ENCODE assay signal across 1 cellular context in the genomic region with DNA sequence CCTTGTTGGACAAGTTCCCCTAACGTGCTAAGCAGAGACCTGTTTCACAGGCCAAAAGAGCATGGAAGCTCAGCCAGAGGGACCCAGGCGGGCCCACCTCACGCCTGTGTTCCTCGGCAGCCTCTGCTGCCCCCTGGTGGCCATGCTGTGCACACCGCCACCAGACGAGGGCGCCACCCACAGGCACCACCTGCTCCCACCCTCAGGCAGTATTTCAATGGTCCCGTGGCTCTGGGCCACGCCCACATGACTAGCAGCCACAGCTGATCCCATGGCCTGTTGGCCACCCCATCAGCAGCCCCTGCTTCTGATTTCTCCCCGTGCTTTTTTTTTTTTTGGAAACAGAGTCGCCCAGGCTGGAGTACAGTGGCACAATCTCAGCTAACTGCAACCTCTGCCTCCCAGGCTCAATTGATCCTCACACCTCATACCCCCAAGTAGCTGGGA.
TF ChIP-seq lines count a peak whose summit lies in the region.

No MANE protein-coding gene starts in this region.

TF ChIP-seq in HepG2, 621 proteins besides CTCF, POLR2A, EP300 and RAD21 (continued from another document and continues in another):
- TF ChIP-seq, protein P1, sequence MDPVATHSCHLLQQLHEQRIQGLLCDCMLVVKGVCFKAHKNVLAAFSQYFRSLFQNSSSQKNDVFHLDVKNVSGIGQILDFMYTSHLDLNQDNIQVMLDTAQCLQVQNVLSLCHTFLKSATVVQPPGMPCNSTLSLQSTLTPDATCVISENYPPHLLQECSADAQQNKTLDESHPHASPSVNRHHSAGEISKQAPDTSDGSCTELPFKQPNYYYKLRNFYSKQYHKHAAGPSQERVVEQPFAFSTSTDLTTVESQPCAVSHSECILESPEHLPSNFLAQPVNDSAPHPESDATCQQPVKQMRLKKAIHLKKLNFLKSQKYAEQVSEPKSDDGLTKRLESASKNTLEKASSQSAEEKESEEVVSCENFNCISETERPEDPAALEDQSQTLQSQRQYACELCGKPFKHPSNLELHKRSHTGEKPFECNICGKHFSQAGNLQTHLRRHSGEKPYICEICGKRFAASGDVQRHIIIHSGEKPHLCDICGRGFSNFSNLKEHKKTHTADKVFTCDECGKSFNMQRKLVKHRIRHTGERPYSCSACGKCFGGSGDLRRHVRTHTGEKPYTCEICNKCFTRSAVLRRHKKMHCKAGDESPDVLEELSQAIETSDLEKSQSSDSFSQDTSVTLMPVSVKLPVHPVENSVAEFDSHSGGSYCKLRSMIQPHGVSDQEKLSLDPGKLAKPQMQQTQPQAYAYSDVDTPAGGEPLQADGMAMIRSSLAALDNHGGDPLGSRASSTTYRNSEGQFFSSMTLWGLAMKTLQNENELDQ (CRISPR knock-in tag; IDR thresholded peaks at IDR 0.05; ENCODE audit: borderline replicate concordance): no peak
- TF ChIP-seq SNAI1 (CRISPR knock-in tag; IDR thresholded peaks at IDR 0.05; ENCODE audit: borderline replicate concordance) (no peak), ZNF709 (CRISPR knock-in tag; IDR thresholded peaks at IDR 0.05) (no peak), RNF2 (conservative IDR thresholded peaks at IDR 0.05; ENCODE audit: low read depth) (no peak), ZNF788 (CRISPR knock-in tag; IDR thresholded peaks at IDR 0.05; ENCODE audit: borderline replicate concordance) (peak; percentile 71; the same call in 1 of the 2 replicates), ZNF101 (CRISPR knock-in tag; IDR thresholded peaks at IDR 0.05; ENCODE audit: borderline replicate concordance, low read depth) (no peak), NR2C2 (CRISPR knock-in tag; IDR thresholded peaks at IDR 0.05; ENCODE audit: borderline replicate concordance) (no peak), MED8 (CRISPR knock-in tag; IDR thresholded peaks at IDR 0.05; ENCODE audit: insufficient replicate concordance) (no peak), ZNF768 (CRISPR knock-in tag; IDR thresholded peaks at IDR 0.05) (peak; percentile 66; the same call in 1 of the 2 replicates), HHEX (CRISPR knock-in tag; IDR thresholded peaks at IDR 0.05) (no peak), ZNF501 (CRISPR knock-in tag; IDR thresholded peaks at IDR 0.05) (no peak), ZSCAN25 (CRISPR knock-in tag; IDR thresholded peaks at IDR 0.05) (no peak), RXRB (CRISPR knock-in tag; IDR thresholded peaks at IDR 0.05; ENCODE audit: borderline replicate concordance) (peak; percentile 52; the same call in 1 of the 2 replicates), SALL1 (CRISPR knock-in tag; IDR thresholded peaks at IDR 0.05) (peak; percentile 67), ZSCAN29 (CRISPR knock-in tag; conservative IDR thresholded peaks at IDR 0.05) (no peak), HOXA3 (CRISPR knock-in tag; IDR thresholded peaks at IDR 0.05) (peak; percentile 58; the same call in 1 of the 2 replicates), HNF4G (IDR thresholded peaks at IDR 0.05; ENCODE audit: borderline replicate concordance, low read depth, low read length) (no peak), HNF4G (CRISPR knock-in tag; IDR thresholded peaks at IDR 0.05; ENCODE audit: borderline replicate concordance, low read depth) (no peak), TOE1 (CRISPR knock-in tag; IDR thresholded peaks at IDR 0.05) (no peak), ZNF776 (CRISPR knock-in tag; IDR thresholded peaks at IDR 0.05) (0 out of 2 replicates have a peak, but pooled peaks have one; percentile 39), TSC22D2 (CRISPR knock-in tag; IDR thresholded peaks at IDR 0.05; ENCODE audit: borderline replicate concordance) (no peak)
- TF ChIP-seq, protein P2, sequence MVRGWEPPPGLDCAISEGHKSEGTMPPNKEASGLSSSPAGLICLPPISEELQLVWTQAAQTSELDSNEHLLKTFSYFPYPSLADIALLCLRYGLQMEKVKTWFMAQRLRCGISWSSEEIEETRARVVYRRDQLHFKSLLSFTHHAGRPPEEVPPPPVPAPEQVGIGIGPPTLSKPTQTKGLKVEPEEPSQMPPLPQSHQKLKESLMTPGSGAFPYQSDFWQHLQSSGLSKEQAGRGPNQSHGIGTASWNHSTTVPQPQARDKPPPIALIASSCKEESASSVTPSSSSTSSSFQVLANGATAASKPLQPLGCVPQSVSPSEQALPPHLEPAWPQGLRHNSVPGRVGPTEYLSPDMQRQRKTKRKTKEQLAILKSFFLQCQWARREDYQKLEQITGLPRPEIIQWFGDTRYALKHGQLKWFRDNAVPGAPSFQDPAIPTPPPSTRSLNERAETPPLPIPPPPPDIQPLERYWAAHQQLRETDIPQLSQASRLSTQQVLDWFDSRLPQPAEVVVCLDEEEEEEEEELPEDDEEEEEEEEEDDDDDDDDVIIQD (CRISPR knock-in tag; IDR thresholded peaks at IDR 0.05; ENCODE audit: low read depth): peak; percentile 65; the same call in 1 of the 2 replicates
- TF ChIP-seq, protein P3, sequence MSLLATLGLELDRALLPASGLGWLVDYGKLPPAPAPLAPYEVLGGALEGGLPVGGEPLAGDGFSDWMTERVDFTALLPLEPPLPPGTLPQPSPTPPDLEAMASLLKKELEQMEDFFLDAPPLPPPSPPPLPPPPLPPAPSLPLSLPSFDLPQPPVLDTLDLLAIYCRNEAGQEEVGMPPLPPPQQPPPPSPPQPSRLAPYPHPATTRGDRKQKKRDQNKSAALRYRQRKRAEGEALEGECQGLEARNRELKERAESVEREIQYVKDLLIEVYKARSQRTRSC (CRISPR knock-in tag; IDR thresholded peaks at IDR 0.05; ENCODE audit: low read depth): no peak
- TF ChIP-seq, protein P4, sequence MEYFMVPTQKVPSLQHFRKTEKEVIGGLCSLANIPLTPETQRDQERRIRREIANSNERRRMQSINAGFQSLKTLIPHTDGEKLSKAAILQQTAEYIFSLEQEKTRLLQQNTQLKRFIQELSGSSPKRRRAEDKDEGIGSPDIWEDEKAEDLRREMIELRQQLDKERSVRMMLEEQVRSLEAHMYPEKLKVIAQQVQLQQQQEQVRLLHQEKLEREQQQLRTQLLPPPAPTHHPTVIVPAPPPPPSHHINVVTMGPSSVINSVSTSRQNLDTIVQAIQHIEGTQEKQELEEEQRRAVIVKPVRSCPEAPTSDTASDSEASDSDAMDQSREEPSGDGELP (IDR thresholded peaks at IDR 0.05; ENCODE audit: borderline replicate concordance, low read depth): peak; percentile 89
- TF ChIP-seq, protein P5, sequence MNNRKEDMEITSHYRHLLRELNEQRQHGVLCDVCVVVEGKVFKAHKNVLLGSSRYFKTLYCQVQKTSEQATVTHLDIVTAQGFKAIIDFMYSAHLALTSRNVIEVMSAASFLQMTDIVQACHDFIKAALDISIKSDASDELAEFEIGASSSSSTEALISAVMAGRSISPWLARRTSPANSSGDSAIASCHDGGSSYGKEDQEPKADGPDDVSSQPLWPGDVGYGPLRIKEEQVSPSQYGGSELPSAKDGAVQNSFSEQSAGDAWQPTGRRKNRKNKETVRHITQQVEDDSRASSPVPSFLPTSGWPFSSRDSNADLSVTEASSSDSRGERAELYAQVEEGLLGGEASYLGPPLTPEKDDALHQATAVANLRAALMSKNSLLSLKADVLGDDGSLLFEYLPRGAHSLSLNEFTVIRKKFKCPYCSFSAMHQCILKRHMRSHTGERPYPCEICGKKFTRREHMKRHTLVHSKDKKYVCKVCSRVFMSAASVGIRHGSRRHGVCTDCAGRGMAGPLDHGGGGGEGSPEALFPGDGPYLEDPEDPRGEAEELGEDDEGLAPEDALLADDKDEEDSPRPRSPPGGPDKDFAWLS (CRISPR knock-in tag; IDR thresholded peaks at IDR 0.05; ENCODE audit: borderline replicate concordance): no peak
- TF ChIP-seq, protein P6, sequence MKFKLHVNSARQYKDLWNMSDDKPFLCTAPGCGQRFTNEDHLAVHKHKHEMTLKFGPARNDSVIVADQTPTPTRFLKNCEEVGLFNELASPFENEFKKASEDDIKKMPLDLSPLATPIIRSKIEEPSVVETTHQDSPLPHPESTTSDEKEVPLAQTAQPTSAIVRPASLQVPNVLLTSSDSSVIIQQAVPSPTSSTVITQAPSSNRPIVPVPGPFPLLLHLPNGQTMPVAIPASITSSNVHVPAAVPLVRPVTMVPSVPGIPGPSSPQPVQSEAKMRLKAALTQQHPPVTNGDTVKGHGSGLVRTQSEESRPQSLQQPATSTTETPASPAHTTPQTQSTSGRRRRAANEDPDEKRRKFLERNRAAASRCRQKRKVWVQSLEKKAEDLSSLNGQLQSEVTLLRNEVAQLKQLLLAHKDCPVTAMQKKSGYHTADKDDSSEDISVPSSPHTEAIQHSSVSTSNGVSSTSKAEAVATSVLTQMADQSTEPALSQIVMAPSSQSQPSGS (CRISPR knock-in tag; IDR thresholded peaks at IDR 0.05): peak; percentile 49; the same call in 1 of the 2 replicates
- TF ChIP-seq, protein P7, sequence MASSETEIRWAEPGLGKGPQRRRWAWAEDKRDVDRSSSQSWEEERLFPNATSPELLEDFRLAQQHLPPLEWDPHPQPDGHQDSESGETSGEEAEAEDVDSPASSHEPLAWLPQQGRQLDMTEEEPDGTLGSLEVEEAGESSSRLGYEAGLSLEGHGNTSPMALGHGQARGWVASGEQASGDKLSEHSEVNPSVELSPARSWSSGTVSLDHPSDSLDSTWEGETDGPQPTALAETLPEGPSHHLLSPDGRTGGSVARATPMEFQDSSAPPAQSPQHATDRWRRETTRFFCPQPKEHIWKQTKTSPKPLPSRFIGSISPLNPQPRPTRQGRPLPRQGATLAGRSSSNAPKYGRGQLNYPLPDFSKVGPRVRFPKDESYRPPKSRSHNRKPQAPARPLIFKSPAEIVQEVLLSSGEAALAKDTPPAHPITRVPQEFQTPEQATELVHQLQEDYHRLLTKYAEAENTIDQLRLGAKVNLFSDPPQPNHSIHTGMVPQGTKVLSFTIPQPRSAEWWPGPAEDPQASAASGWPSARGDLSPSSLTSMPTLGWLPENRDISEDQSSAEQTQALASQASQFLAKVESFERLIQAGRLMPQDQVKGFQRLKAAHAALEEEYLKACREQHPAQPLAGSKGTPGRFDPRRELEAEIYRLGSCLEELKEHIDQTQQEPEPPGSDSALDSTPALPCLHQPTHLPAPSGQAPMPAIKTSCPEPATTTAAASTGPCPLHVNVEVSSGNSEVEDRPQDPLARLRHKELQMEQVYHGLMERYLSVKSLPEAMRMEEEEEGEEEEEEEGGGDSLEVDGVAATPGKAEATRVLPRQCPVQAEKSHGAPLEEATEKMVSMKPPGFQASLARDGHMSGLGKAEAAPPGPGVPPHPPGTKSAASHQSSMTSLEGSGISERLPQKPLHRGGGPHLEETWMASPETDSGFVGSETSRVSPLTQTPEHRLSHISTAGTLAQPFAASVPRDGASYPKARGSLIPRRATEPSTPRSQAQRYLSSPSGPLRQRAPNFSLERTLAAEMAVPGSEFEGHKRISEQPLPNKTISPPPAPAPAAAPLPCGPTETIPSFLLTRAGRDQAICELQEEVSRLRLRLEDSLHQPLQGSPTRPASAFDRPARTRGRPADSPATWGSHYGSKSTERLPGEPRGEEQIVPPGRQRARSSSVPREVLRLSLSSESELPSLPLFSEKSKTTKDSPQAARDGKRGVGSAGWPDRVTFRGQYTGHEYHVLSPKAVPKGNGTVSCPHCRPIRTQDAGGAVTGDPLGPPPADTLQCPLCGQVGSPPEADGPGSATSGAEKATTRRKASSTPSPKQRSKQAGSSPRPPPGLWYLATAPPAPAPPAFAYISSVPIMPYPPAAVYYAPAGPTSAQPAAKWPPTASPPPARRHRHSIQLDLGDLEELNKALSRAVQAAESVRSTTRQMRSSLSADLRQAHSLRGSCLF (CRISPR knock-in tag; IDR thresholded peaks at IDR 0.05; ENCODE audit: borderline replicate concordance): no peak
- TF ChIP-seq, protein P8, sequence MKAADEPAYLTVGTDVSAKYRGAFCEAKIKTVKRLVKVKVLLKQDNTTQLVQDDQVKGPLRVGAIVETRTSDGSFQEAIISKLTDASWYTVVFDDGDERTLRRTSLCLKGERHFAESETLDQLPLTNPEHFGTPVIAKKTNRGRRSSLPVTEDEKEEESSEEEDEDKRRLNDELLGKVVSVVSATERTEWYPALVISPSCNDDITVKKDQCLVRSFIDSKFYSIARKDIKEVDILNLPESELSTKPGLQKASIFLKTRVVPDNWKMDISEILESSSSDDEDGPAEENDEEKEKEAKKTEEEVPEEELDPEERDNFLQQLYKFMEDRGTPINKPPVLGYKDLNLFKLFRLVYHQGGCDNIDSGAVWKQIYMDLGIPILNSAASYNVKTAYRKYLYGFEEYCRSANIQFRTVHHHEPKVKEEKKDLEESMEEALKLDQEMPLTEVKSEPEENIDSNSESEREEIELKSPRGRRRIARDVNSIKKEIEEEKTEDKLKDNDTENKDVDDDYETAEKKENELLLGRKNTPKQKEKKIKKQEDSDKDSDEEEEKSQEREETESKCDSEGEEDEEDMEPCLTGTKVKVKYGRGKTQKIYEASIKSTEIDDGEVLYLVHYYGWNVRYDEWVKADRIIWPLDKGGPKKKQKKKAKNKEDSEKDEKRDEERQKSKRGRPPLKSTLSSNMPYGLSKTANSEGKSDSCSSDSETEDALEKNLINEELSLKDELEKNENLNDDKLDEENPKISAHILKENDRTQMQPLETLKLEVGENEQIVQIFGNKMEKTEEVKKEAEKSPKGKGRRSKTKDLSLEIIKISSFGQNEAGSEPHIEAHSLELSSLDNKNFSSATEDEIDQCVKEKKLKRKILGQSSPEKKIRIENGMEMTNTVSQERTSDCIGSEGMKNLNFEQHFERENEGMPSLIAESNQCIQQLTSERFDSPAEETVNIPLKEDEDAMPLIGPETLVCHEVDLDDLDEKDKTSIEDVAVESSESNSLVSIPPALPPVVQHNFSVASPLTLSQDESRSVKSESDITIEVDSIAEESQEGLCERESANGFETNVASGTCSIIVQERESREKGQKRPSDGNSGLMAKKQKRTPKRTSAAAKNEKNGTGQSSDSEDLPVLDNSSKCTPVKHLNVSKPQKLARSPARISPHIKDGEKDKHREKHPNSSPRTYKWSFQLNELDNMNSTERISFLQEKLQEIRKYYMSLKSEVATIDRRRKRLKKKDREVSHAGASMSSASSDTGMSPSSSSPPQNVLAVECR (CRISPR knock-in tag; IDR thresholded peaks at IDR 0.05; ENCODE audit: borderline replicate concordance): peak; percentile 65; the same call in 1 of the 2 replicates
- TF ChIP-seq, protein P9, sequence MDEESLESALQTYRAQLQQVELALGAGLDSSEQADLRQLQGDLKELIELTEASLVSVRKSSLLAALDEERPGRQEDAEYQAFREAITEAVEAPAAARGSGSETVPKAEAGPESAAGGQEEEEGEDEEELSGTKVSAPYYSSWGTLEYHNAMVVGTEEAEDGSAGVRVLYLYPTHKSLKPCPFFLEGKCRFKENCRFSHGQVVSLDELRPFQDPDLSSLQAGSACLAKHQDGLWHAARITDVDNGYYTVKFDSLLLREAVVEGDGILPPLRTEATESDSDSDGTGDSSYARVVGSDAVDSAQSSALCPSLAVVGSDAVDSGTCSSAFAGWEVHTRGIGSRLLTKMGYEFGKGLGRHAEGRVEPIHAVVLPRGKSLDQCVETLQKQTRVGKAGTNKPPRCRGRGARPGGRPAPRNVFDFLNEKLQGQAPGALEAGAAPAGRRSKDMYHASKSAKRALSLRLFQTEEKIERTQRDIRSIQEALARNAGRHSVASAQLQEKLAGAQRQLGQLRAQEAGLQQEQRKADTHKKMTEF (CRISPR knock-in tag; IDR thresholded peaks at IDR 0.05): 0 out of 2 replicates have a peak, but pooled peaks have one; percentile 43
- TF ChIP-seq, protein P10, sequence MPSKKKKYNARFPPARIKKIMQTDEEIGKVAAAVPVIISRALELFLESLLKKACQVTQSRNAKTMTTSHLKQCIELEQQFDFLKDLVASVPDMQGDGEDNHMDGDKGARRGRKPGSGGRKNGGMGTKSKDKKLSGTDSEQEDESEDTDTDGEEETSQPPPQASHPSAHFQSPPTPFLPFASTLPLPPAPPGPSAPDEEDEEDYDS (CRISPR knock-in tag; IDR thresholded peaks at IDR 0.05): peak; percentile 48; the same call in 1 of the 2 replicates
